ENCODE assay signal across 11 cellular contexts in genomic region chr13:45598597-45598996, GRCh38. TPM values are rescaled to one million over a fixed set of nuclear protein-coding genes. Genes with fewer than 3 reads are reported as not detected.
"Had no signal": no experiment of that assay in that cellular context is flagged by ENCODE, and none has a peak within 500 bp of the region (broad histone marks: within the 10 kb centered on the region; RNA-seq: fewer than 3 reads in every experiment).

No MANE protein-coding gene starts in this region.

- DNase-seq: H9, HCEC 1CT, HFFc6, KBM-7 had no signal

- FAIRE-seq: H1, H54, HepG2 had no signal

- H3K4me3 ChIP-seq: GM23338 had no signal

- H2AFZ ChIP-seq: GM23338 had no signal

- H3K4me2 ChIP-seq: GM23338, KMS-11 had no signal

- H3K27ac ChIP-seq: HL-60, KMS-11 had no signal

RNA-seq across cellular contexts. Expression of gene ERICH6B, which starts 16.9 kb away (rescaled TPM):
- total RNA-seq: GM23338, H1, H9, HepG2, HFFc6, HT1080 had no signal
- polyA plus RNA-seq: GM23338, H1, HepG2 had no signal
